ENCODE assay signal across 21 cellular contexts in genomic region chr10:122380703-122381102, GRCh38. TPM values are rescaled to one million over a fixed set of nuclear protein-coding genes. Genes with fewer than 3 reads are reported as not detected.
DNase-seq lines count a peak whose midpoint lies in the region; ATAC-seq and TF ChIP-seq lines count a peak whose summit lies in the region.
"Had no signal": no experiment of that assay in that cellular context is flagged by ENCODE, and none has a peak within 500 bp of the region (broad histone marks: within the 10 kb centered on the region; RNA-seq: fewer than 3 reads in every experiment).

No MANE protein-coding gene starts in this region.

- no peaks in the 10 kb centered on the region for H4K20me1 ChIP-seq in mammary epithelial cell (ENCODE audit: insufficient read depth, low read length)

- H3K27ac Mint-ChIP-seq in MCF 10A (ENCODE audit: low read depth, unreplicated experiment), result peak overlapping the region; percentile 35
- H3K27ac Mint-ChIP-seq in CD4-positive, alpha-beta memory T cell, result peak overlapping the region in 2 of 7 donors; percentile 2 to 74
- H3K27ac Mint-ChIP-seq: B cell, GM23338, H9 had no signal

- no peak overlapping the region for H2AK5ac ChIP-seq in trophoblast cell (ENCODE audit: low read length)

- intact Hi-C loops in MCF 10A (cut with micrococcal nuclease) (no loop called here), mammary epithelial cell (cut with micrococcal nuclease) (no loop called here), Panc1 (cut with micrococcal nuclease; ENCODE audit: unreplicated experiment) (no loop called here), left lung (cut with DNase I) (no loop called here)
- intact Hi-C loops in CD4-positive, alpha-beta memory T cell (cut with micrococcal nuclease), result no loop called here

- H3K18ac ChIP-seq in trophoblast cell (ENCODE audit: low read length), result no peak overlapping the region

- no peak overlapping the region for H4K8ac ChIP-seq in trophoblast cell (ENCODE audit: low read depth, low read length)

- in situ Hi-C loops in mammary epithelial cell (cut with MboI; ENCODE audit: low sequenced_read_pairs in 2 of 2), result no loop called here
- in situ Hi-C loops in Panc1 (cut with HindIII; ENCODE audit: low pct_unique_long_range_greater_than_20kb, low sequenced_read_pairs), result no loop called here

- H3K4ac ChIP-seq in trophoblast cell (ENCODE audit: low read depth, low read length), result peak overlapping the region; percentile 64

- H3K79me2 ChIP-seq in mammary epithelial cell (ENCODE audit: insufficient read depth, low read length) (peaks cover 76% of the 10 kb centered on the region), trophoblast cell (ENCODE audit: control insufficient read depth, insufficient read depth, low read length, poor library complexity) (no peaks in the 10 kb centered on the region)

- H3K4me3 ChIP-seq in mammary epithelial cell (replicated peaks in 1 of 3; ENCODE audit: insufficient read depth in 1 of 3, low read depth in 2 of 3, low read length in 3 of 3) (no peak overlapping the region), Panc1 (ENCODE audit: low read depth in 2 of 2, low read length in 2 of 2) (no peak overlapping the region), left lung (no peak overlapping the region), trophoblast cell (ENCODE audit: low read depth, low read length) (no peak overlapping the region)
- no peak overlapping the region for H3K4me3 ChIP-seq in CD4-positive, alpha-beta memory T cell (ENCODE audit: low read length in 2 of 2)
- H3K4me3 ChIP-seq: BLaER1, GM23338 had no signal

- H3K9ac ChIP-seq in mammary epithelial cell (ENCODE audit: insufficient read depth, low read length) (no peak overlapping the region), trophoblast cell (ENCODE audit: low read length) (no peak overlapping the region)
- H3K9ac ChIP-seq: BLaER1 had no signal

- H2AFZ ChIP-seq in mammary epithelial cell (ENCODE audit: low read depth, low read length) (no peak overlapping the region), trophoblast cell (ENCODE audit: insufficient read depth, low read length, poor library complexity) (no peak overlapping the region)
- H2AFZ ChIP-seq: GM23338 had no signal

- no peaks in the 10 kb centered on the region for H3K9me3 Mint-ChIP-seq in MCF 10A (ENCODE audit: unreplicated experiment)
- H3K9me3 Mint-ChIP-seq in CD4-positive, alpha-beta memory T cell, result no peaks in the 10 kb centered on the region
- H3K9me3 Mint-ChIP-seq: CD8-positive, alpha-beta memory T cell; GM23338 had no signal

- H3K36me3 Mint-ChIP-seq in MCF 10A (ENCODE audit: insufficient read depth, unreplicated experiment), result peaks cover 12% of the 10 kb centered on the region
- peaks cover 21 to 27% of the 10 kb centered on the region in 2 donors for H3K36me3 Mint-ChIP-seq in CD4-positive, alpha-beta memory T cell

- POLR2A ChIA-PET in MCF 10A (lab: Yijun Ruan, JAX), result no interaction called here
- POLR2A ChIA-PET in Panc1 (lab: Charles Lee), result no interaction called here
- POLR2A ChIA-PET in CD4-positive, alpha-beta memory T cell (lab: Charles Lee; ENCODE audit: partially characterized antibody), result no interaction called here
- POLR2A ChIA-PET in GM10248 (lab: Yijun Ruan, JAX), result no interaction called here

- ATAC-seq in Panc1 (no peak), left lung (peak; percentile 58)
- ATAC-seq: GM23338, HCT116 had no signal

- H3K9me3 ChIP-seq in mammary epithelial cell (replicated peaks; ENCODE audit: insufficient read depth, low read length) (no peaks in the 10 kb centered on the region), Panc1 (ENCODE audit: control insufficient read depth, insufficient read depth, low read depth, low read length) (no peaks in the 10 kb centered on the region), left lung (no peaks in the 10 kb centered on the region), trophoblast cell (ENCODE audit: insufficient read depth, low read depth, low read length) (no peaks in the 10 kb centered on the region)
- H3K9me3 ChIP-seq in CD4-positive, alpha-beta memory T cell (ENCODE audit: control insufficient read depth in 1 of 2, low read length in 2 of 2), result no peaks in the 10 kb centered on the region

- CTCF ChIA-PET in MCF 10A (lab: Yijun Ruan, JAX) (no interaction called here), mammary epithelial cell (lab: Charles Lee; ENCODE audit: low non-redundant PET) (no interaction called here), Panc1 (lab: Charles Lee) (no interaction called here), GM10248 (lab: Yijun Ruan, JAX) (no interaction called here)
- CTCF ChIA-PET in CD4-positive, alpha-beta memory T cell (lab: Charles Lee; ENCODE audit: partially characterized antibody), result no interaction called here

- dilution Hi-C loops in mammary epithelial cell (cut with HindIII; ENCODE audit: low sequenced_read_pairs), result no loop called here

- H3K14ac ChIP-seq in trophoblast cell (ENCODE audit: low read length), result no peak overlapping the region

- WGBS in mammary epithelial cell (ENCODE audit: low coverage, missing lambda C conversion rate), result 89% methylated on average over 4 of the region's 4 CpGs
- 100% methylated on average over 1 of the region's 4 CpGs for WGBS in trophoblast cell (ENCODE audit: extremely low coverage, insufficient coverage, insufficient read length)

- DNase-seq in MCF 10A (ENCODE audit: unreplicated experiment) (no peak), mammary epithelial cell (no peak), Panc1 (ENCODE audit: low read depth, low spot score) (no peak), left lung (no peak), trophoblast cell (no peak), substantia nigra (lab: John Stamatoyannopoulos, UW) (no peak), GM10248 (ENCODE audit: extremely low spot score) (no peak)
- DNase-seq in CD4-positive, alpha-beta memory T cell, result no peak
- DNase-seq: CD4-positive, CD25-positive, alpha-beta regulatory T cell; CD8-positive, alpha-beta memory T cell; DMS 273 treated with DMSO at 0.1 percent for 48 hours; DMS79; EL; GDM1; H9 had no signal

- H3K4me1 Mint-ChIP-seq in MCF 10A (ENCODE audit: insufficient read depth, unreplicated experiment), result peaks cover 38% of the 10 kb centered on the region
- peaks cover 45 to 72% (median 59%) of the 10 kb centered on the region in 4 donors for H3K4me1 Mint-ChIP-seq in CD4-positive, alpha-beta memory T cell

- BruUV-seq in MCF 10A (replicated peaks; lab: Mats Ljungman, UMichigan) (no TSS peak), mammary epithelial cell (replicated peaks; lab: Mats Ljungman, UMichigan) (no TSS peak), Panc1 (replicated peaks; lab: Mats Ljungman, UMichigan) (no TSS peak)

- H2BK5ac ChIP-seq in trophoblast cell (ENCODE audit: low read depth, low read length, poor library complexity), result no peak overlapping the region

- TF ChIP-seq CTCF in MCF 10A (IDR thresholded peaks at IDR 0.05; ENCODE audit: unreplicated experiment) (no peak), mammary epithelial cell (conservative IDR thresholded peaks at IDR 0.05 in 1 of 2, IDR thresholded peaks at IDR 0.05 in 1 of 2; ENCODE audit: extremely low read depth in 1 of 2, insufficient read depth in 1 of 2, low read depth in 1 of 2, low read length in 2 of 2) (no peak), Panc1 (IDR thresholded peaks at IDR 0.05) (no peak), left lung (IDR thresholded peaks at IDR 0.05) (no peak), GM10248 (IDR thresholded peaks at IDR 0.05; ENCODE audit: control extremely low read depth, extremely low read depth, low read depth, missing control alignments) (no peak)

- H3K36me3 ChIP-seq in mammary epithelial cell (ENCODE audit: insufficient read depth, low read length), result no peaks in the 10 kb centered on the region
- H3K36me3 ChIP-seq in Panc1 (ENCODE audit: control insufficient read depth, insufficient read depth, low read length), result peaks cover 2% of the 10 kb centered on the region; the same call in 1 of the 2 replicates
- H3K36me3 ChIP-seq in left lung, result no peaks in the 10 kb centered on the region
- H3K36me3 ChIP-seq in trophoblast cell (ENCODE audit: control insufficient read depth in 1 of 2, insufficient read depth in 2 of 2, low read length in 2 of 2), result no peaks in the 10 kb centered on the region
- H3K36me3 ChIP-seq in CD4-positive, alpha-beta memory T cell (ENCODE audit: insufficient read depth, low read length), result no peaks in the 10 kb centered on the region

- H3K27me3 Mint-ChIP-seq in MCF 10A (ENCODE audit: insufficient read depth, unreplicated experiment), result no peaks in the 10 kb centered on the region
- no peaks in the 10 kb centered on the region for H3K27me3 Mint-ChIP-seq in CD4-positive, alpha-beta memory T cell
- H3K27me3 Mint-ChIP-seq: B cell; CD4-positive, CD25-positive, alpha-beta regulatory T cell; CD8-positive, alpha-beta memory T cell had no signal

- no peak overlapping the region for H2BK120ac ChIP-seq in trophoblast cell (ENCODE audit: insufficient read depth, low read length, poor library complexity)

- no peak overlapping the region for H4K12ac ChIP-seq in trophoblast cell (ENCODE audit: low read depth, low read length)

- H3K27ac ChIP-seq in mammary epithelial cell (ENCODE audit: insufficient read depth, low read depth, low read length), result no peak overlapping the region
- H3K27ac ChIP-seq in Panc1 (ENCODE audit: low read length), result 0 out of 2 replicates have a peak overlapping the region, but pooled peaks have one; percentile 18
- H3K27ac ChIP-seq in left lung, result no peak overlapping the region
- H3K27ac ChIP-seq in trophoblast cell (ENCODE audit: low read depth, low read length), result no peak overlapping the region
- no peak overlapping the region for H3K27ac ChIP-seq in substantia nigra (ENCODE audit: low read depth, low read length, poor library complexity, severe bottlenecking)
- no peak overlapping the region for H3K27ac ChIP-seq in CD4-positive, alpha-beta memory T cell (ENCODE audit: low read depth, low read length)
- H3K27ac ChIP-seq: 22Rv1, BLaER1, C4-2B had no signal

- no peak overlapping the region for H2BK12ac ChIP-seq in trophoblast cell (ENCODE audit: low read length)

- H3K27me3 ChIP-seq in mammary epithelial cell (ENCODE audit: insufficient read depth, low read length), result no peaks in the 10 kb centered on the region
- H3K27me3 ChIP-seq in Panc1 (ENCODE audit: control insufficient read depth, insufficient read depth, low read length), result no peaks in the 10 kb centered on the region
- H3K27me3 ChIP-seq in left lung, result peaks cover 0 to 11% of the 10 kb centered on the region in 2 donors
- H3K27me3 ChIP-seq in trophoblast cell (ENCODE audit: insufficient read depth, low read length), result no peaks in the 10 kb centered on the region
- no peaks in the 10 kb centered on the region for H3K27me3 ChIP-seq in CD4-positive, alpha-beta memory T cell (ENCODE audit: insufficient read depth, low read length)
- H3K27me3 ChIP-seq: BLaER1 had no signal

- no peaks in the 10 kb centered on the region for H3K79me1 ChIP-seq in trophoblast cell (ENCODE audit: low read length)

- H3K4me2 ChIP-seq in mammary epithelial cell (ENCODE audit: insufficient read depth, low read depth, low read length) (no peak overlapping the region), trophoblast cell (ENCODE audit: low read length) (no peak overlapping the region)
- H3K4me2 ChIP-seq: BLaER1, GM23338 had no signal

- no peak overlapping the region for H4K91ac ChIP-seq in trophoblast cell (ENCODE audit: low read depth, low read length)

- H3K4me3 Mint-ChIP-seq in MCF 10A (ENCODE audit: unreplicated experiment), result no peak overlapping the region
- peak overlapping the region in 3 of 8 donors; percentile 29 to 53 (median 51) for H3K4me3 Mint-ChIP-seq in CD4-positive, alpha-beta memory T cell
- H3K4me3 Mint-ChIP-seq: B cell, GM23338, H9 had no signal

- H3K4me1 ChIP-seq in mammary epithelial cell (ENCODE audit: insufficient read depth, low read length) (peaks cover 3% of the 10 kb centered on the region), Panc1 (ENCODE audit: control insufficient read depth, insufficient read depth, low read length) (peaks cover 23% of the 10 kb centered on the region), left lung (peaks cover 0 to 19% of the 10 kb centered on the region in 2 donors), trophoblast cell (ENCODE audit: control insufficient read depth in 1 of 2, insufficient read depth in 2 of 2, low read length in 2 of 2) (peaks cover 0 to 3% of the 10 kb centered on the region in 2 experiments)
- H3K4me1 ChIP-seq in CD4-positive, alpha-beta memory T cell (ENCODE audit: insufficient read depth, low read length), result peaks cover 48% of the 10 kb centered on the region

- no peak overlapping the region for H3K23ac ChIP-seq in trophoblast cell (ENCODE audit: low read length)

RNA-seq across cellular contexts. Expression of gene PLEKHA1, which starts 6.2 kb away (rescaled TPM):
- total RNA-seq in MCF 10A (2022), result 55.8 and 56.7 TPM in 2 replicates
- total RNA-seq in mammary epithelial cell, result 10 to 100 TPM; 52.4 to 56.5 TPM
- 42.5 TPM for polyA plus RNA-seq in mammary epithelial cell
- polyA minus RNA-seq in mammary epithelial cell, result 20.1 TPM
- 95.5 TPM for total RNA-seq in Panc1 (2021; ENCODE audit: unreplicated experiment)
- 52.9 TPM for polyA plus RNA-seq in Panc1 (2012; ENCODE audit: insufficient read length)
- 10 to 100 TPM; 43.1 to 57.9 TPM for total RNA-seq in left lung
- 22.8 and 23.3 TPM in 2 replicates for polyA plus RNA-seq in trophoblast cell (2013)
- 10 to 100 TPM; 62.9 to 69.7 TPM for total RNA-seq in CD4-positive, alpha-beta memory T cell
- polyA plus RNA-seq in CD4-positive, alpha-beta memory T cell, result 10 to 100 TPM; 90.5 to 92.9 TPM
